1 cellular context compared by ENCODE assay signal in the genomic region with DNA sequence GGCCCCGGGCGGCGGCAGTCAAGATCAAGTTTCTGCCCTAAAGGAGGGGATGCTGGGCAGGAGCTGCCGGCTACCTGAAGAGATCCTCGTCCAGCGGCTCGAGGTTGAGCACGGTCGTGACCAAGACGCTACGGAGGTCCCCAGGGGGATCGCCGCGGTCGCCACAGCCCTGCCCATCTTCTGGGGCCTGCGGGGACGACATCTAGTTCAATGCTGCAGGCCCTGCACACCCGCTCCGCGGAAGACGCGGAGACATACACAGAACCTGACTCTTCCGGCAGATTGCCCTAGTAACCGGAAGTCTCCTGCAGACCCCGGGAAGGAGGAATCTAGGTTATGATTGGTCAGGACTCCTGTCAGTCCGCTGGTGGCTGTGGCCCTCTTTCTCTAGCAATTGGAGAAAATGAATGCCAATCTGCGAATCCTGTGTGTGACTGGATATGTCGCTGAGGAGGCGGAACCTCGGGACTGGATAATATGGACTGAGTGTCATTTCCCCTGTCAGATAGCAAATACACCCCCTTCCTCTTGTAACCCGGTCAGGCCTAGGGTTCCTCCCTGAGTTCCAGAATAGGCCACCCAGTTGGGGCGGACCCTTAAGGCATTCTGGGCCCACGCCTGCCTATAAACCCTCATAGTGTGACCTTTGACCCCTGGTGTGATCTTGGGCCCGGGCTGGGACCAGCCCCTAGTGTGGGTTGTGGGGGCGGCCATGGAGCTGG.
TF ChIP-seq lines count a peak whose summit lies in the region.

ACOT8 (minus strand) TSS at position 279 of the 722 bp plus-strand sequence; CDS start at position 202, 77 bp downstream.
ZSWIM3 (plus strand) TSS at position 501 of the 722 bp plus-strand sequence; CDS start at position 713, 212 bp downstream.

TF ChIP-seq in HepG2, 621 proteins besides CTCF, POLR2A, EP300 and RAD21 (continued from another document and continues in another):
- TF ChIP-seq, protein P1, sequence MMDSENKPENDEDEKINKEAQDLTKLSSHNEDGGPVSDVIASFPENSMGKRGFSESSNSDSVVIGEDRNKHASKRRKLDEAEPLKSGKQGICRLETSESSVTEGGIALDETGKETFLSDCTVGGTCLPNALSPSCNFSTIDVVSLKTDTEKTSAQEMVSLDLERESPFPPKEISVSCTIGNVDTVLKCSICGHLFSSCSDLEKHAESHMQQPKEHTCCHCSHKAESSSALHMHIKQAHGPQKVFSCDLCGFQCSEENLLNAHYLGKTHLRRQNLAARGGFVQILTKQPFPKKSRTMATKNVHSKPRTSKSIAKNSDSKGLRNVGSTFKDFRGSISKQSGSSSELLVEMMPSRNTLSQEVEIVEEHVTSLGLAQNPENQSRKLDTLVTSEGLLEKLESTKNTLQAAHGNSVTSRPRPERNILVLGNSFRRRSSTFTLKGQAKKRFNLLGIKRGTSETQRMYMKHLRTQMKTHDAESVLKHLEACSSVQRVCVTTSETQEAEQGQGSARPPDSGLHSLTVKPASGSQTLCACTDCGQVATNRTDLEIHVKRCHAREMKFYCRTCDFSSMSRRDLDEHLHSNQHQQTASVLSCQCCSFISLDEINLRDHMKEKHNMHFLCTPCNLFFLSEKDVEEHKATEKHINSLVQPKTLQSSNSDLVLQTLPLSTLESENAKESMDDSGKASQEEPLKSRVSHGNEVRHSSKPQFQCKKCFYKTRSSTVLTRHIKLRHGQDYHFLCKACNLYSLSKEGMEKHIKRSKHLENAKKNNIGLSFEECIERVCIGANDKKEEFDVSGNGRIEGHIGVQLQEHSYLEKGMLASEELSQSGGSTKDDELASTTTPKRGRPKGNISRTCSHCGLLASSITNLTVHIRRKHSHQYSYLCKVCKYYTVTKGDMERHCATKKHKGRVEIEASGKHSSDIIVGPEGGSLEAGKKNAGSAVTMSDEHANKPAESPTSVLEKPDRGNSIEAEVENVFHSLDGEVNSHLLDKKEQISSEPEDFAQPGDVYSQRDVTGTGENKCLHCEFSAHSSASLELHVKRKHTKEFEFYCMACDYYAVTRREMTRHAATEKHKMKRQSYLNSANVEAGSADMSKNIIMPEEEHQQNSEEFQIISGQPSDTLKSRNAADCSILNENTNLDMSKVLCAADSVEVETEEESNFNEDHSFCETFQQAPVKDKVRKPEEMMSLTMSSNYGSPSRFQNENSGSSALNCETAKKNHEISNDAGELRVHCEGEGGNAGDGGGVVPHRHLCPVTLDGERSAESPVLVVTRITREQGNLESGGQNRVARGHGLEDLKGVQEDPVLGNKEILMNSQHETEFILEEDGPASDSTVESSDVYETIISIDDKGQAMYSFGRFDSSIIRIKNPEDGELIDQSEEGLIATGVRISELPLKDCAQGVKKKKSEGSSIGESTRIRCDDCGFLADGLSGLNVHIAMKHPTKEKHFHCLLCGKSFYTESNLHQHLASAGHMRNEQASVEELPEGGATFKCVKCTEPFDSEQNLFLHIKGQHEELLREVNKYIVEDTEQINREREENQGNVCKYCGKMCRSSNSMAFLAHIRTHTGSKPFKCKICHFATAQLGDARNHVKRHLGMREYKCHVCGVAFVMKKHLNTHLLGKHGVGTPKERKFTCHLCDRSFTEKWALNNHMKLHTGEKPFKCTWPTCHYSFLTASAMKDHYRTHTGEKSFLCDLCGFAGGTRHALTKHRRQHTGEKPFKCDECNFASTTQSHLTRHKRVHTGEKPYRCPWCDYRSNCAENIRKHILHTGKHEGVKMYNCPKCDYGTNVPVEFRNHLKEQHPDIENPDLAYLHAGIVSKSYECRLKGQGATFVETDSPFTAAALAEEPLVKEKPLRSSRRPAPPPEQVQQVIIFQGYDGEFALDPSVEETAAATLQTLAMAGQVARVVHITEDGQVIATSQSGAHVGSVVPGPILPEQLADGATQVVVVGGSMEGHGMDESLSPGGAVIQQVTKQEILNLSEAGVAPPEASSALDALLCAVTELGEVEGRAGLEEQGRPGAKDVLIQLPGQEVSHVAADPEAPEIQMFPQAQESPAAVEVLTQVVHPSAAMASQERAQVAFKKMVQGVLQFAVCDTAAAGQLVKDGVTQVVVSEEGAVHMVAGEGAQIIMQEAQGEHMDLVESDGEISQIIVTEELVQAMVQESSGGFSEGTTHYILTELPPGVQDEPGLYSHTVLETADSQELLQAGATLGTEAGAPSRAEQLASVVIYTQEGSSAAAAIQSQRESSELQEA (CRISPR knock-in tag; IDR thresholded peaks at IDR 0.05; ENCODE audit: not compliant biosample characterization): peak; percentile 95
- peak; percentile 88 for TF ChIP-seq KMT2B (CRISPR knock-in tag; IDR thresholded peaks at IDR 0.05)
- TF ChIP-seq, protein P2, sequence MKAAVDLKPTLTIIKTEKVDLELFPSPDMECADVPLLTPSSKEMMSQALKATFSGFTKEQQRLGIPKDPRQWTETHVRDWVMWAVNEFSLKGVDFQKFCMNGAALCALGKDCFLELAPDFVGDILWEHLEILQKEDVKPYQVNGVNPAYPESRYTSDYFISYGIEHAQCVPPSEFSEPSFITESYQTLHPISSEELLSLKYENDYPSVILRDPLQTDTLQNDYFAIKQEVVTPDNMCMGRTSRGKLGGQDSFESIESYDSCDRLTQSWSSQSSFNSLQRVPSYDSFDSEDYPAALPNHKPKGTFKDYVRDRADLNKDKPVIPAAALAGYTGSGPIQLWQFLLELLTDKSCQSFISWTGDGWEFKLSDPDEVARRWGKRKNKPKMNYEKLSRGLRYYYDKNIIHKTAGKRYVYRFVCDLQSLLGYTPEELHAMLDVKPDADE (CRISPR knock-in tag; IDR thresholded peaks at IDR 0.05): no peak; the same call in 1 of the 2 replicates
- TF ChIP-seq ZNF749 (CRISPR knock-in tag; IDR thresholded peaks at IDR 0.05; ENCODE audit: borderline replicate concordance): 0 out of 2 replicates have a peak, but pooled peaks have one; percentile 55
- no peak for TF ChIP-seq HNRNPH1 (optimal IDR thresholded peaks at IDR 0.05; ENCODE audit: low read depth, low read length)
- TF ChIP-seq AFF4 (CRISPR knock-in tag; IDR thresholded peaks at IDR 0.05): 0 out of 2 replicates have a peak, but pooled peaks have one; percentile 19
- TF ChIP-seq ZBTB49 (CRISPR knock-in tag; IDR thresholded peaks at IDR 0.05; ENCODE audit: borderline replicate concordance): no peak
- TF ChIP-seq ZNF382 (CRISPR knock-in tag; IDR thresholded peaks at IDR 0.05; ENCODE audit: borderline replicate concordance): no peak
- TF ChIP-seq MTF1 (CRISPR knock-in tag; IDR thresholded peaks at IDR 0.05): no peak
- TF ChIP-seq IKZF4 (CRISPR knock-in tag; IDR thresholded peaks at IDR 0.05; ENCODE audit: borderline replicate concordance, low read depth, not compliant biosample characterization): peak; percentile 16
- TF ChIP-seq SAFB2 (CRISPR knock-in tag; IDR thresholded peaks at IDR 0.05; ENCODE audit: borderline replicate concordance, low read depth): no peak
- no peak; the same call in none of the 2 replicates for TF ChIP-seq SP140L (CRISPR knock-in tag; IDR thresholded peaks at IDR 0.05; ENCODE audit: borderline replicate concordance)
- TF ChIP-seq, protein P3, sequence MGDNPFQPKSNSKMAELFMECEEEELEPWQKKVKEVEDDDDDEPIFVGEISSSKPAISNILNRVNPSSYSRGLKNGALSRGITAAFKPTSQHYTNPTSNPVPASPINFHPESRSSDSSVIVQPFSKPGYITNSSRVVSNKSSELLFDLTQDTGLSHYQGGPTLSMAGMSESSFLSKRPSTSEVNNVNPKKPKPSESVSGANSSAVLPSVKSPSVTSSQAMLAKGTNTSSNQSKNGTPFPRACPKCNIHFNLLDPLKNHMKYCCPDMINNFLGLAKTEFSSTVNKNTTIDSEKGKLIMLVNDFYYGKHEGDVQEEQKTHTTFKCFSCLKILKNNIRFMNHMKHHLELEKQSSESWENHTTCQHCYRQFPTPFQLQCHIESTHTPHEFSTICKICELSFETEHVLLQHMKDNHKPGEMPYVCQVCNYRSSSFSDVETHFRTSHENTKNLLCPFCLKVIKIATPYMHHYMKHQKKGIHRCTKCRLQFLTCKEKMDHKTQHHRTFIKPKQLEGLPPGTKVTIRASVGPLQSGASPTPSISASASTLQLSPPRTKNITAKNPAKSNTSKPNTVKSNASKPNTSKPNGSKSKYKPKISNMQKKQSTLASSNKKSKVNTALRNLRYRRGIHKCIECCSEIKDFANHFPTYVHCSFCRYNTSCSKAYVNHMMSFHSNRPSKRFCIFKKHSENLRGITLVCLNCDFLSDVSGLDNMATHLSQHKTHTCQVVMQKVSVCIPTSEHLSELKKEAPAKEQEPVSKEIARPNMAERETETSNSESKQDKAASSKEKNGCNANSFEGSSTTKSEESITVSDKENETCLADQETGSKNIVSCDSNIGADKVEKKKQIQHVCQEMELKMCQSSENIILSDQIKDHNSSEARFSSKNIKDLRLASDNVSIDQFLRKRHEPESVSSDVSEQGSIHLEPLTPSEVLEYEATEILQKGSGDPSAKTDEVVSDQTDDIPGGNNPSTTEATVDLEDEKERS (CRISPR knock-in tag; IDR thresholded peaks at IDR 0.05): peak; percentile 72; the same call in 1 of the 2 replicates
- no peak for TF ChIP-seq ADNP (CRISPR knock-in tag; IDR thresholded peaks at IDR 0.05)
- 0 out of 2 replicates have a peak, but pooled peaks have one; percentile 16 for TF ChIP-seq ZNF563 (CRISPR knock-in tag; IDR thresholded peaks at IDR 0.05)
- TF ChIP-seq POLR2G (IDR thresholded peaks at IDR 0.05; ENCODE audit: low read depth, low read length): peak; percentile 98
- TF ChIP-seq ATRX (CRISPR knock-in tag; IDR thresholded peaks at IDR 0.05; ENCODE audit: borderline replicate concordance): no peak
- TF ChIP-seq DRAP1 (CRISPR knock-in tag; IDR thresholded peaks at IDR 0.05): peak; percentile 100
- peak; percentile 84 for TF ChIP-seq SP4 (CRISPR knock-in tag; IDR thresholded peaks at IDR 0.05)
- TF ChIP-seq RXRB (CRISPR knock-in tag; IDR thresholded peaks at IDR 0.05; ENCODE audit: borderline replicate concordance): no peak; the same call in 1 of the 2 replicates
- peak; percentile 90 for TF ChIP-seq ATF1 (CRISPR knock-in tag; IDR thresholded peaks at IDR 0.05)
- TF ChIP-seq ONECUT2 (CRISPR knock-in tag; IDR thresholded peaks at IDR 0.05): 0 out of 2 replicates have a peak, but pooled peaks have one; percentile 28
- no peak; the same call in 1 of the 2 replicates for TF ChIP-seq HHEX (CRISPR knock-in tag; IDR thresholded peaks at IDR 0.05)
- TF ChIP-seq, protein P4, sequence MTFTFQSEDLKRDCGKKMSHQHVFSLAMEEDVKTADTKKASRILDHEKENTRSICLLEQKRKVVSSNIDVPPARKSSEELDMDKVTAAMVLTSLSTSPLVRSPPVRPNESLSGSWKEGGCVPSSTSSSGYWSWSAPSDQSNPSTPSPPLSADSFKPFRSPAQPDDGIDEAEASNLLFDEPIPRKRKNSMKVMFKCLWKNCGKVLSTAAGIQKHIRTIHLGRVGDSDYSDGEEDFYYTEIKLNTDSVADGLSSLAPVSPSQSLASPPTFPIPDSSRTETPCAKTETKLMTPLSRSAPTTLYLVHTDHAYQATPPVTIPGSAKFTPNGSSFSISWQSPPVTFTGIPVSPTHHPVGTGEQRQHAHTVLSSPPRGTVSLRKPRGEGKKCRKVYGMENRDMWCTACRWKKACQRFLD (CRISPR knock-in tag; IDR thresholded peaks at IDR 0.05; ENCODE audit: borderline replicate concordance): peak; percentile 95; the same call in 1 of the 2 replicates
- TF ChIP-seq ZNF224 (CRISPR knock-in tag; IDR thresholded peaks at IDR 0.05): peak; percentile 43
- no peak; the same call in 1 of the 2 replicates for TF ChIP-seq KLF13 (CRISPR knock-in tag; IDR thresholded peaks at IDR 0.05)
- TF ChIP-seq SIX4 (CRISPR knock-in tag; IDR thresholded peaks at IDR 0.05): peak; percentile 72
- TF ChIP-seq MBNL3 (CRISPR knock-in tag; conservative IDR thresholded peaks at IDR 0.05): no peak
